Comparison of ENCODE assay signal across 14 cellular contexts in the genomic region with DNA sequence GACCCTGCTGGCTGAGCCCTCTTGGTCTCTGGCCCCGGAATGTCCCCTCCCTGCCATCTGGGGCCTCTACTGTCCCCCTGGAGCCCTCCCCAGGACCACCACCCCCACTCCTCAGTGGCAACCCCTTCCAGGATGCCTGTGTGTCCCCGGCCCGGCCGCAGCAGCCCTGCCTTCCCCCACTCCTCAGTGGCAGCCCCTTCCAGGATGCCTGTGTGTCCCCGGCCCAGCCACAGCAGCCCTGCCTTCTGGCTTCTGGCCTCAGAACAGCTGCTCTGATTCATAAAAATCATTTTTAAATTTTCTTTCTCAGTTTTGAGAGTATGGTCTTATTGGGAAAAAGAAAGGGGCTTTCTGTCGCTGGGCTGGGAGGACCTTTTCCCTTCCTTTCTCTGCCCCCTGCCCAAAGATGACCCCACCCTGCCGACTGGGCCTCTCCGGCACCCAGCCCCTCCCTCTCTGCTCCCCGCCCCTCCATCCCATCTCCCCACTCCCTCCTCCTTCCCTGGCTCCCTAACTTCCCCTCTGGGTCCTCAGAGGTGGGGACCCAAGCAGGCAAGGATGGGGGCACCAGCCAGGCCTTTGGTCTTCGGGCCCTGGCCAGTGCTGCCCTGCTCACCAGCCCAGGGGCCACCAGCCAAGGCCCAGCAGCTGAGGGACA. TPM values are rescaled to one million over a fixed set of nuclear protein-coding genes. Genes with fewer than 3 reads are reported as not detected.
DNase-seq lines count a peak whose midpoint lies in the region; ATAC-seq and TF ChIP-seq lines count a peak whose summit lies in the region.
"Had no signal": no experiment of that assay in that cellular context is flagged by ENCODE, and none has a peak within 500 bp of the region (broad histone marks: within the 10 kb centered on the region; RNA-seq: fewer than 3 reads in every experiment).

No MANE protein-coding gene starts in this region.

- TF ChIP-seq CTCF in breast epithelium (IDR thresholded peaks at IDR 0.05): no peak
- TF ChIP-seq CTCF in mammary epithelial cell (conservative IDR thresholded peaks at IDR 0.05 in 1 of 2, IDR thresholded peaks at IDR 0.05 in 1 of 2; ENCODE audit: extremely low read depth in 1 of 2, insufficient read depth in 1 of 2, low read depth in 1 of 2, low read length in 2 of 2): no peak
- no peak for TF ChIP-seq CTCF in sigmoid colon (IDR thresholded peaks at IDR 0.05)
- TF ChIP-seq CTCF in uterus (IDR thresholded peaks at IDR 0.05): no peak

- H3K79me2 ChIP-seq in mammary epithelial cell (ENCODE audit: insufficient read depth, low read length): no peaks in the 10 kb centered on the region
- H3K79me2 ChIP-seq: parathyroid adenoma had no signal

- no peak overlapping the region for H3K9ac ChIP-seq in mammary epithelial cell (ENCODE audit: insufficient read depth, low read length)
- H3K9ac ChIP-seq: parathyroid adenoma had no signal

- CTCF ChIA-PET in mammary epithelial cell (lab: Charles Lee; ENCODE audit: low non-redundant PET): no interaction called here

- no peak overlapping the region for H3K4me3 ChIP-seq in breast epithelium
- H3K4me3 ChIP-seq in mammary epithelial cell (replicated peaks in 1 of 3; ENCODE audit: insufficient read depth in 1 of 3, low read depth in 2 of 3, low read length in 3 of 3): no peak overlapping the region
- no peak overlapping the region for H3K4me3 ChIP-seq in right cardiac atrium (ENCODE audit: low read length)
- no peak overlapping the region for H3K4me3 ChIP-seq in sigmoid colon
- no peak overlapping the region for H3K4me3 ChIP-seq in uterus

- no peak overlapping the region for H3K4me2 ChIP-seq in mammary epithelial cell (ENCODE audit: insufficient read depth, low read depth, low read length)

- intact Hi-C loops in breast epithelium (cut with DNase I; ENCODE audit: low total_unique reads) (no loop called here), mammary epithelial cell (cut with micrococcal nuclease) (no loop called here), right cardiac atrium (cut with DNase I) (loop anchor here in 1 of 4 donors (5.0 kb wide), 1 partner anchor 37 kb away; no protein-coding TSS in a partner anchor), sigmoid colon (cut with DNase I) (no loop called here), uterus (cut with DNase I; ENCODE audit: low total_unique reads) (no loop called here)

- TF ChIP-seq POLR2A in breast epithelium (IDR thresholded peaks at IDR 0.05) (no peak), sigmoid colon (IDR thresholded peaks at IDR 0.05) (no peak), uterus (IDR thresholded peaks at IDR 0.05) (no peak)

- H3K27me3 ChIP-seq in breast epithelium (no peaks in the 10 kb centered on the region), mammary epithelial cell (ENCODE audit: insufficient read depth, low read length) (no peaks in the 10 kb centered on the region), right cardiac atrium (ENCODE audit: control insufficient read depth, insufficient read depth) (no peaks in the 10 kb centered on the region), sigmoid colon (no peaks in the 10 kb centered on the region), uterus (no peaks in the 10 kb centered on the region)

- TF ChIP-seq EP300 in sigmoid colon (IDR thresholded peaks at IDR 0.05): no peak

- peak in 1 of 2 donors; percentile 1 for ATAC-seq in right cardiac atrium

- H3K36me3 ChIP-seq in breast epithelium (no peaks in the 10 kb centered on the region), mammary epithelial cell (ENCODE audit: insufficient read depth, low read length) (no peaks in the 10 kb centered on the region), sigmoid colon (no peaks in the 10 kb centered on the region), uterus (no peaks in the 10 kb centered on the region)

- no peak for DNase-seq in breast epithelium (ENCODE audit: low spot score in 2 of 2)
- DNase-seq in mammary epithelial cell: no peak
- DNase-seq in right cardiac atrium: no peak
- no peak for DNase-seq in sigmoid colon
- DNase-seq in uterus: no peak
- DNase-seq in HuH-7.5 (ENCODE audit: low spot score): no peak
- DNase-seq in activated CD4-positive, alpha-beta T cell treated with anti-CD3 and anti-CD28 coated beads, Interleukin-2, amount 50 U/mL, for 48 hours: no peak
- no peak for DNase-seq in cerebellar nuclear complex (lab: John Stamatoyannopoulos, UW)
- DNase-seq: CD4-positive, CD25-positive, alpha-beta regulatory T cell; DND-41; NCI-H2029 treated with DMSO at 0.1 percent for 48 hours; NCI-H524 treated with DMSO at 0.1 percent for 48 hours; SW 1271 had no signal

- no TSS peak for BruUV-seq in mammary epithelial cell (replicated peaks; lab: Mats Ljungman, UMichigan)

- H3K27ac ChIP-seq in breast epithelium (peak overlapping the region; percentile 45 to 90), mammary epithelial cell (ENCODE audit: insufficient read depth, low read depth, low read length) (no peak overlapping the region), right cardiac atrium (ENCODE audit: low read length) (peak overlapping the region; percentile 56), sigmoid colon (peak overlapping the region; percentile 64 to 70 (median 70)), uterus (peak overlapping the region; percentile 85 to 89)
- H3K27ac ChIP-seq: parathyroid adenoma had no signal

- H3K9me3 ChIP-seq in breast epithelium (no peaks in the 10 kb centered on the region), mammary epithelial cell (replicated peaks; ENCODE audit: insufficient read depth, low read length) (no peaks in the 10 kb centered on the region), right cardiac atrium (ENCODE audit: control insufficient read depth, low read length) (no peaks in the 10 kb centered on the region), sigmoid colon (no peaks in the 10 kb centered on the region), uterus (no peaks in the 10 kb centered on the region)

- no peak overlapping the region for H2AFZ ChIP-seq in mammary epithelial cell (ENCODE audit: low read depth, low read length)
- H2AFZ ChIP-seq: parathyroid adenoma had no signal

- 78% methylated on average over 3 of the region's 10 CpGs for WGBS in mammary epithelial cell (ENCODE audit: low coverage, missing lambda C conversion rate)
- 59% methylated on average over 10 of the region's 10 CpGs for WGBS in right cardiac atrium
- WGBS in sigmoid colon, 2 donors: 52 to 56% methylated on average over 10 of the region's 10 CpGs

- peaks cover 2% of the 10 kb centered on the region for H4K20me1 ChIP-seq in mammary epithelial cell (ENCODE audit: insufficient read depth, low read length)

- dilution Hi-C loops in mammary epithelial cell (cut with HindIII; ENCODE audit: low sequenced_read_pairs): no loop called here

- H3K4me1 ChIP-seq in breast epithelium (peaks cover 0 to 5% of the 10 kb centered on the region in 2 donors), mammary epithelial cell (ENCODE audit: insufficient read depth, low read length) (peaks cover 13% of the 10 kb centered on the region), right cardiac atrium (ENCODE audit: control insufficient read depth, insufficient read depth, low read length) (peaks cover 2% of the 10 kb centered on the region), sigmoid colon (peaks cover 0 to 39% (median 35%) of the 10 kb centered on the region in 4 donors), uterus (peaks cover 0 to 37% of the 10 kb centered on the region in 2 donors)
- H3K4me1 ChIP-seq: parathyroid adenoma had no signal

- in situ Hi-C loops in mammary epithelial cell (cut with MboI; ENCODE audit: low sequenced_read_pairs in 2 of 2): no loop called here

RNA-seq across cellular contexts. Expression of gene BAHCC1, which starts 40.5 kb away (rescaled TPM):
- 10 to 100 TPM in 2 of 3 donors, 1 to 10 TPM in 1; 7.4 to 17.0 (median 11.7) TPM for total RNA-seq in breast epithelium
- total RNA-seq in mammary epithelial cell: 1 to 10 TPM; 2.2 to 9.1 TPM
- 1.6 TPM for polyA plus RNA-seq in mammary epithelial cell
- polyA minus RNA-seq in mammary epithelial cell: 0.67 TPM
- total RNA-seq in right cardiac atrium: 10 to 100 TPM in 2 of 4 donors, 1 to 10 TPM in 2; 8.3 to 12.8 (median 9.4) TPM
- 8.7 TPM for polyA plus RNA-seq in right cardiac atrium
- 10 to 100 TPM in 1 of 4 donors, 1 to 10 TPM in 3; 3.8 to 18.6 (median 7.2) TPM for total RNA-seq in sigmoid colon
- polyA plus RNA-seq in sigmoid colon: 10 to 100 TPM in 1 of 3 donors, 1 to 10 TPM in 2; 1.8 to 12.9 (median 3.0) TPM
- total RNA-seq in uterus: 10 to 100 TPM in 2 of 4 donors, 1 to 10 TPM in 2; 1.5 to 34.1 (median 8.5) TPM
- polyA plus RNA-seq: CD4-positive, CD25-positive, alpha-beta regulatory T cell had no signal
